Comparison of ENCODE assay signal across 1 cellular context in the genomic region with DNA sequence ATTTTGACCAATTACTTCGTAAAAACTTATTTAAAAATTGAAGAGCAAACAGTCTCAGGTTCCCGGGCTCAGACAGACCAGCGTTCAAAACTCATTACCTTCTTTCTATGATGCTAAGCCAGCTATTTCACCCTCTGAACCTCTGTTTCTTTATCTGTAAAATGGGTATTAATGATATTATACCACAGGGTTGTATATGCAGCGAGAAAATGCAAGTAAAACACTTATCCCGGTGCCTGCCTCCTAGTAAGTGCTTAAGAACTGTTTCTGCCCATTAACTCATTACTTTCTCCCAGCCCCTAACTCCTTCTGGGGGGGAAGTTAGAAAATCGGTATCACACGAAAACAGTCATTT.
TF ChIP-seq lines count a peak whose summit lies in the region.

No MANE protein-coding gene starts in this region.

TF ChIP-seq in HEK293, 187 proteins besides CTCF, POLR2A, EP300 and RAD21 (continued from another document and continues in another):
- TF ChIP-seq, protein P1, sequence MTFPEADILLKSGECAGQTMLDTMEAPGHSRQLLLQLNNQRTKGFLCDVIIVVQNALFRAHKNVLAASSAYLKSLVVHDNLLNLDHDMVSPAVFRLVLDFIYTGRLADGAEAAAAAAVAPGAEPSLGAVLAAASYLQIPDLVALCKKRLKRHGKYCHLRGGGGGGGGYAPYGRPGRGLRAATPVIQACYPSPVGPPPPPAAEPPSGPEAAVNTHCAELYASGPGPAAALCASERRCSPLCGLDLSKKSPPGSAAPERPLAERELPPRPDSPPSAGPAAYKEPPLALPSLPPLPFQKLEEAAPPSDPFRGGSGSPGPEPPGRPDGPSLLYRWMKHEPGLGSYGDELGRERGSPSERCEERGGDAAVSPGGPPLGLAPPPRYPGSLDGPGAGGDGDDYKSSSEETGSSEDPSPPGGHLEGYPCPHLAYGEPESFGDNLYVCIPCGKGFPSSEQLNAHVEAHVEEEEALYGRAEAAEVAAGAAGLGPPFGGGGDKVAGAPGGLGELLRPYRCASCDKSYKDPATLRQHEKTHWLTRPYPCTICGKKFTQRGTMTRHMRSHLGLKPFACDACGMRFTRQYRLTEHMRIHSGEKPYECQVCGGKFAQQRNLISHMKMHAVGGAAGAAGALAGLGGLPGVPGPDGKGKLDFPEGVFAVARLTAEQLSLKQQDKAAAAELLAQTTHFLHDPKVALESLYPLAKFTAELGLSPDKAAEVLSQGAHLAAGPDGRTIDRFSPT (tag by site-specific recombination; IDR thresholded peaks at IDR 0.05) = no peak
- no peak for TF ChIP-seq KLF10 (tag by site-specific recombination; IDR thresholded peaks at IDR 0.05)
- no peak for TF ChIP-seq ZNF626 (tag by site-specific recombination; IDR thresholded peaks at IDR 0.05)
- no peak for TF ChIP-seq ZNF114 (tag by site-specific recombination; IDR thresholded peaks at IDR 0.05)
- TF ChIP-seq ZNF623 (tag by site-specific recombination; IDR thresholded peaks at IDR 0.05) = peak; percentile 74
- TF ChIP-seq ZNF677 (tag by site-specific recombination; IDR thresholded peaks at IDR 0.05) = peak; percentile 48
- no peak for TF ChIP-seq ZNF132 (tag by site-specific recombination; IDR thresholded peaks at IDR 0.05; ENCODE audit: borderline replicate concordance)
- no peak for TF ChIP-seq ZNF514 (tag by site-specific recombination; IDR thresholded peaks at IDR 0.05)
- no peak for TF ChIP-seq ZNF521 (tag by site-specific recombination; IDR thresholded peaks at IDR 0.05)
- TF ChIP-seq ZNF830 (tag by site-specific recombination; IDR thresholded peaks at IDR 0.05; ENCODE audit: low read depth) = no peak
- TF ChIP-seq ZNF792 (tag by site-specific recombination; IDR thresholded peaks at IDR 0.05) = no peak
- TF ChIP-seq, protein P2, sequence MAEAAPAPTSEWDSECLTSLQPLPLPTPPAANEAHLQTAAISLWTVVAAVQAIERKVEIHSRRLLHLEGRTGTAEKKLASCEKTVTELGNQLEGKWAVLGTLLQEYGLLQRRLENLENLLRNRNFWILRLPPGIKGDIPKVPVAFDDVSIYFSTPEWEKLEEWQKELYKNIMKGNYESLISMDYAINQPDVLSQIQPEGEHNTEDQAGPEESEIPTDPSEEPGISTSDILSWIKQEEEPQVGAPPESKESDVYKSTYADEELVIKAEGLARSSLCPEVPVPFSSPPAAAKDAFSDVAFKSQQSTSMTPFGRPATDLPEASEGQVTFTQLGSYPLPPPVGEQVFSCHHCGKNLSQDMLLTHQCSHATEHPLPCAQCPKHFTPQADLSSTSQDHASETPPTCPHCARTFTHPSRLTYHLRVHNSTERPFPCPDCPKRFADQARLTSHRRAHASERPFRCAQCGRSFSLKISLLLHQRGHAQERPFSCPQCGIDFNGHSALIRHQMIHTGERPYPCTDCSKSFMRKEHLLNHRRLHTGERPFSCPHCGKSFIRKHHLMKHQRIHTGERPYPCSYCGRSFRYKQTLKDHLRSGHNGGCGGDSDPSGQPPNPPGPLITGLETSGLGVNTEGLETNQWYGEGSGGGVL (tag by site-specific recombination; IDR thresholded peaks at IDR 0.05) = no peak
- TF ChIP-seq ZSCAN16 (tag by site-specific recombination; IDR thresholded peaks at IDR 0.05) = no peak
- TF ChIP-seq, protein P3, sequence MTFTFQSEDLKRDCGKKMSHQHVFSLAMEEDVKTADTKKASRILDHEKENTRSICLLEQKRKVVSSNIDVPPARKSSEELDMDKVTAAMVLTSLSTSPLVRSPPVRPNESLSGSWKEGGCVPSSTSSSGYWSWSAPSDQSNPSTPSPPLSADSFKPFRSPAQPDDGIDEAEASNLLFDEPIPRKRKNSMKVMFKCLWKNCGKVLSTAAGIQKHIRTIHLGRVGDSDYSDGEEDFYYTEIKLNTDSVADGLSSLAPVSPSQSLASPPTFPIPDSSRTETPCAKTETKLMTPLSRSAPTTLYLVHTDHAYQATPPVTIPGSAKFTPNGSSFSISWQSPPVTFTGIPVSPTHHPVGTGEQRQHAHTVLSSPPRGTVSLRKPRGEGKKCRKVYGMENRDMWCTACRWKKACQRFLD (tag by site-specific recombination; IDR thresholded peaks at IDR 0.05) = no peak
- TF ChIP-seq ZNF121 (tag by site-specific recombination; IDR thresholded peaks at IDR 0.05) = peak; percentile 62; the same call in 1 of the 2 replicates
- TF ChIP-seq ZNF843 (tag by site-specific recombination; IDR thresholded peaks at IDR 0.05) = no peak
- TF ChIP-seq ZNF112 (tag by site-specific recombination; IDR thresholded peaks at IDR 0.05) = no peak
- no peak for TF ChIP-seq ZNF211 (tag by site-specific recombination; IDR thresholded peaks at IDR 0.05; ENCODE audit: low read depth)
- TF ChIP-seq WT1 (tag by site-specific recombination; IDR thresholded peaks at IDR 0.05) = 0 out of 2 replicates have a peak, but pooled peaks have one; percentile 34
- no peak for TF ChIP-seq ZNF624 (tag by site-specific recombination; IDR thresholded peaks at IDR 0.05)
- TF ChIP-seq, protein P4, sequence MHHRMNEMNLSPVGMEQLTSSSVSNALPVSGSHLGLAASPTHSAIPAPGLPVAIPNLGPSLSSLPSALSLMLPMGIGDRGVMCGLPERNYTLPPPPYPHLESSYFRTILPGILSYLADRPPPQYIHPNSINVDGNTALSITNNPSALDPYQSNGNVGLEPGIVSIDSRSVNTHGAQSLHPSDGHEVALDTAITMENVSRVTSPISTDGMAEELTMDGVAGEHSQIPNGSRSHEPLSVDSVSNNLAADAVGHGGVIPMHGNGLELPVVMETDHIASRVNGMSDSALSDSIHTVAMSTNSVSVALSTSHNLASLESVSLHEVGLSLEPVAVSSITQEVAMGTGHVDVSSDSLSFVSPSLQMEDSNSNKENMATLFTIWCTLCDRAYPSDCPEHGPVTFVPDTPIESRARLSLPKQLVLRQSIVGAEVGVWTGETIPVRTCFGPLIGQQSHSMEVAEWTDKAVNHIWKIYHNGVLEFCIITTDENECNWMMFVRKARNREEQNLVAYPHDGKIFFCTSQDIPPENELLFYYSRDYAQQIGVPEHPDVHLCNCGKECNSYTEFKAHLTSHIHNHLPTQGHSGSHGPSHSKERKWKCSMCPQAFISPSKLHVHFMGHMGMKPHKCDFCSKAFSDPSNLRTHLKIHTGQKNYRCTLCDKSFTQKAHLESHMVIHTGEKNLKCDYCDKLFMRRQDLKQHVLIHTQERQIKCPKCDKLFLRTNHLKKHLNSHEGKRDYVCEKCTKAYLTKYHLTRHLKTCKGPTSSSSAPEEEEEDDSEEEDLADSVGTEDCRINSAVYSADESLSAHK (tag by site-specific recombination; IDR thresholded peaks at IDR 0.05) = 0 out of 2 replicates have a peak, but pooled peaks have one; percentile 51
- TF ChIP-seq, protein P5, sequence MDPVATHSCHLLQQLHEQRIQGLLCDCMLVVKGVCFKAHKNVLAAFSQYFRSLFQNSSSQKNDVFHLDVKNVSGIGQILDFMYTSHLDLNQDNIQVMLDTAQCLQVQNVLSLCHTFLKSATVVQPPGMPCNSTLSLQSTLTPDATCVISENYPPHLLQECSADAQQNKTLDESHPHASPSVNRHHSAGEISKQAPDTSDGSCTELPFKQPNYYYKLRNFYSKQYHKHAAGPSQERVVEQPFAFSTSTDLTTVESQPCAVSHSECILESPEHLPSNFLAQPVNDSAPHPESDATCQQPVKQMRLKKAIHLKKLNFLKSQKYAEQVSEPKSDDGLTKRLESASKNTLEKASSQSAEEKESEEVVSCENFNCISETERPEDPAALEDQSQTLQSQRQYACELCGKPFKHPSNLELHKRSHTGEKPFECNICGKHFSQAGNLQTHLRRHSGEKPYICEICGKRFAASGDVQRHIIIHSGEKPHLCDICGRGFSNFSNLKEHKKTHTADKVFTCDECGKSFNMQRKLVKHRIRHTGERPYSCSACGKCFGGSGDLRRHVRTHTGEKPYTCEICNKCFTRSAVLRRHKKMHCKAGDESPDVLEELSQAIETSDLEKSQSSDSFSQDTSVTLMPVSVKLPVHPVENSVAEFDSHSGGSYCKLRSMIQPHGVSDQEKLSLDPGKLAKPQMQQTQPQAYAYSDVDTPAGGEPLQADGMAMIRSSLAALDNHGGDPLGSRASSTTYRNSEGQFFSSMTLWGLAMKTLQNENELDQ (tag by site-specific recombination; IDR thresholded peaks at IDR 0.05; ENCODE audit: low read depth) = no peak
- TF ChIP-seq MZF1 (tag by site-specific recombination; IDR thresholded peaks at IDR 0.05; ENCODE audit: borderline replicate concordance) = no peak
- no peak for TF ChIP-seq ZNF292 (tag by site-specific recombination; IDR thresholded peaks at IDR 0.05; ENCODE audit: borderline replicate concordance, low read depth)
- no peak for TF ChIP-seq OSR2 (tag by site-specific recombination; IDR thresholded peaks at IDR 0.05)
- peak; percentile 85 for TF ChIP-seq ZNF24 (tag by site-specific recombination; IDR thresholded peaks at IDR 0.05)
- no peak for TF ChIP-seq ZNF791 (tag by site-specific recombination; IDR thresholded peaks at IDR 0.05)
- no peak for TF ChIP-seq SP2 (tag by site-specific recombination; IDR thresholded peaks at IDR 0.05)
- TF ChIP-seq ZNF76 (tag by site-specific recombination; IDR thresholded peaks at IDR 0.05; ENCODE audit: borderline replicate concordance, low read depth) = 0 out of 2 replicates have a peak, but pooled peaks have one; percentile 30
- TF ChIP-seq, protein P6, sequence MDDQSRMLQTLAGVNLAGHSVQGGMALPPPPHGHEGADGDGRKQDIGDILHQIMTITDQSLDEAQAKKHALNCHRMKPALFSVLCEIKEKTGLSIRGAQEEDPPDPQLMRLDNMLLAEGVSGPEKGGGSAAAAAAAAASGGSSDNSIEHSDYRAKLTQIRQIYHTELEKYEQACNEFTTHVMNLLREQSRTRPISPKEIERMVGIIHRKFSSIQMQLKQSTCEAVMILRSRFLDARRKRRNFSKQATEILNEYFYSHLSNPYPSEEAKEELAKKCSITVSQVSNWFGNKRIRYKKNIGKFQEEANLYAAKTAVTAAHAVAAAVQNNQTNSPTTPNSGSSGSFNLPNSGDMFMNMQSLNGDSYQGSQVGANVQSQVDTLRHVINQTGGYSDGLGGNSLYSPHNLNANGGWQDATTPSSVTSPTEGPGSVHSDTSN (CRISPR knock-in tag; IDR thresholded peaks at IDR 0.05) = no peak
- TF ChIP-seq MEIS1 (CRISPR knock-in tag; IDR thresholded peaks at IDR 0.05; ENCODE audit: borderline replicate concordance) = no peak
- TF ChIP-seq, protein P7, sequence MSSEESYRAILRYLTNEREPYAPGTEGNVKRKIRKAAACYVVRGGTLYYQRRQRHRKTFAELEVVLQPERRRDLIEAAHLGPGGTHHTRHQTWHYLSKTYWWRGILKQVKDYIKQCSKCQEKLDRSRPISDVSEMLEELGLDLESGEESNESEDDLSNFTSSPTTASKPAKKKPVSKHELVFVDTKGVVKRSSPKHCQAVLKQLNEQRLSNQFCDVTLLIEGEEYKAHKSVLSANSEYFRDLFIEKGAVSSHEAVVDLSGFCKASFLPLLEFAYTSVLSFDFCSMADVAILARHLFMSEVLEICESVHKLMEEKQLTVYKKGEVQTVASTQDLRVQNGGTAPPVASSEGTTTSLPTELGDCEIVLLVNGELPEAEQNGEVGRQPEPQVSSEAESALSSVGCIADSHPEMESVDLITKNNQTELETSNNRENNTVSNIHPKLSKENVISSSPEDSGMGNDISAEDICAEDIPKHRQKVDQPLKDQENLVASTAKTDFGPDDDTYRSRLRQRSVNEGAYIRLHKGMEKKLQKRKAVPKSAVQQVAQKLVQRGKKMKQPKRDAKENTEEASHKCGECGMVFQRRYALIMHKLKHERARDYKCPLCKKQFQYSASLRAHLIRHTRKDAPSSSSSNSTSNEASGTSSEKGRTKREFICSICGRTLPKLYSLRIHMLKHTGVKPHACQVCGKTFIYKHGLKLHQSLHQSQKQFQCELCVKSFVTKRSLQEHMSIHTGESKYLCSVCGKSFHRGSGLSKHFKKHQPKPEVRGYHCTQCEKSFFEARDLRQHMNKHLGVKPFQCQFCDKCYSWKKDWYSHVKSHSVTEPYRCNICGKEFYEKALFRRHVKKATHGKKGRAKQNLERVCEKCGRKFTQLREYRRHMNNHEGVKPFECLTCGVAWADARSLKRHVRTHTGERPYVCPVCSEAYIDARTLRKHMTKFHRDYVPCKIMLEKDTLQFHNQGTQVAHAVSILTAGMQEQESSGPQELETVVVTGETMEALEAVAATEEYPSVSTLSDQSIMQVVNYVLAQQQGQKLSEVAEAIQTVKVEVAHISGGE (tag by site-specific recombination; conservative IDR thresholded peaks at IDR 0.05; ENCODE audit: low read depth) = 0 out of 2 replicates have a peak, but pooled peaks have one; percentile 12
- TF ChIP-seq, protein P8, sequence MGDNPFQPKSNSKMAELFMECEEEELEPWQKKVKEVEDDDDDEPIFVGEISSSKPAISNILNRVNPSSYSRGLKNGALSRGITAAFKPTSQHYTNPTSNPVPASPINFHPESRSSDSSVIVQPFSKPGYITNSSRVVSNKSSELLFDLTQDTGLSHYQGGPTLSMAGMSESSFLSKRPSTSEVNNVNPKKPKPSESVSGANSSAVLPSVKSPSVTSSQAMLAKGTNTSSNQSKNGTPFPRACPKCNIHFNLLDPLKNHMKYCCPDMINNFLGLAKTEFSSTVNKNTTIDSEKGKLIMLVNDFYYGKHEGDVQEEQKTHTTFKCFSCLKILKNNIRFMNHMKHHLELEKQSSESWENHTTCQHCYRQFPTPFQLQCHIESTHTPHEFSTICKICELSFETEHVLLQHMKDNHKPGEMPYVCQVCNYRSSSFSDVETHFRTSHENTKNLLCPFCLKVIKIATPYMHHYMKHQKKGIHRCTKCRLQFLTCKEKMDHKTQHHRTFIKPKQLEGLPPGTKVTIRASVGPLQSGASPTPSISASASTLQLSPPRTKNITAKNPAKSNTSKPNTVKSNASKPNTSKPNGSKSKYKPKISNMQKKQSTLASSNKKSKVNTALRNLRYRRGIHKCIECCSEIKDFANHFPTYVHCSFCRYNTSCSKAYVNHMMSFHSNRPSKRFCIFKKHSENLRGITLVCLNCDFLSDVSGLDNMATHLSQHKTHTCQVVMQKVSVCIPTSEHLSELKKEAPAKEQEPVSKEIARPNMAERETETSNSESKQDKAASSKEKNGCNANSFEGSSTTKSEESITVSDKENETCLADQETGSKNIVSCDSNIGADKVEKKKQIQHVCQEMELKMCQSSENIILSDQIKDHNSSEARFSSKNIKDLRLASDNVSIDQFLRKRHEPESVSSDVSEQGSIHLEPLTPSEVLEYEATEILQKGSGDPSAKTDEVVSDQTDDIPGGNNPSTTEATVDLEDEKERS (tag by site-specific recombination; IDR thresholded peaks at IDR 0.05) = peak; percentile 98
- no peak for TF ChIP-seq ZNF175 (tag by site-specific recombination; IDR thresholded peaks at IDR 0.05)
- TF ChIP-seq, protein P9, sequence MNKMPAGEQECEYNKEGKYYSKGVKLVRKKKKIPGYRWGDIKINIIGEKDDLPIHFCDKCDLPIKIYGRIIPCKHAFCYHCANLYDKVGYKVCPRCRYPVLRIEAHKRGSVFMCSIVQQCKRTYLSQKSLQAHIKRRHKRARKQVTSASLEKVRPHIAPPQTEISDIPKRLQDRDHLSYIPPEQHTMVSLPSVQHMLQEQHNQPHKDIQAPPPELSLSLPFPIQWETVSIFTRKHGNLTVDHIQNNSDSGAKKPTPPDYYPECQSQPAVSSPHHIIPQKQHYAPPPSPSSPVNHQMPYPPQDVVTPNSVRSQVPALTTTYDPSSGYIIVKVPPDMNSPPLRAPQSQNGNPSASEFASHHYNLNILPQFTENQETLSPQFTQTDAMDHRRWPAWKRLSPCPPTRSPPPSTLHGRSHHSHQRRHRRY (tag by site-specific recombination; IDR thresholded peaks at IDR 0.05) = no peak
- TF ChIP-seq, protein P10, sequence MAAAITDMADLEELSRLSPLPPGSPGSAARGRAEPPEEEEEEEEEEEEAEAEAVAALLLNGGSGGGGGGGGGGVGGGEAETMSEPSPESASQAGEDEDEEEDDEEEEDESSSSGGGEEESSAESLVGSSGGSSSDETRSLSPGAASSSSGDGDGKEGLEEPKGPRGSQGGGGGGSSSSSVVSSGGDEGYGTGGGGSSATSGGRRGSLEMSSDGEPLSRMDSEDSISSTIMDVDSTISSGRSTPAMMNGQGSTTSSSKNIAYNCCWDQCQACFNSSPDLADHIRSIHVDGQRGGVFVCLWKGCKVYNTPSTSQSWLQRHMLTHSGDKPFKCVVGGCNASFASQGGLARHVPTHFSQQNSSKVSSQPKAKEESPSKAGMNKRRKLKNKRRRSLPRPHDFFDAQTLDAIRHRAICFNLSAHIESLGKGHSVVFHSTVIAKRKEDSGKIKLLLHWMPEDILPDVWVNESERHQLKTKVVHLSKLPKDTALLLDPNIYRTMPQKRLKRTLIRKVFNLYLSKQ (tag by site-specific recombination; IDR thresholded peaks at IDR 0.05; ENCODE audit: borderline replicate concordance) = no peak
